8 cellular contexts compared by ENCODE assay signal in the genomic region with DNA sequence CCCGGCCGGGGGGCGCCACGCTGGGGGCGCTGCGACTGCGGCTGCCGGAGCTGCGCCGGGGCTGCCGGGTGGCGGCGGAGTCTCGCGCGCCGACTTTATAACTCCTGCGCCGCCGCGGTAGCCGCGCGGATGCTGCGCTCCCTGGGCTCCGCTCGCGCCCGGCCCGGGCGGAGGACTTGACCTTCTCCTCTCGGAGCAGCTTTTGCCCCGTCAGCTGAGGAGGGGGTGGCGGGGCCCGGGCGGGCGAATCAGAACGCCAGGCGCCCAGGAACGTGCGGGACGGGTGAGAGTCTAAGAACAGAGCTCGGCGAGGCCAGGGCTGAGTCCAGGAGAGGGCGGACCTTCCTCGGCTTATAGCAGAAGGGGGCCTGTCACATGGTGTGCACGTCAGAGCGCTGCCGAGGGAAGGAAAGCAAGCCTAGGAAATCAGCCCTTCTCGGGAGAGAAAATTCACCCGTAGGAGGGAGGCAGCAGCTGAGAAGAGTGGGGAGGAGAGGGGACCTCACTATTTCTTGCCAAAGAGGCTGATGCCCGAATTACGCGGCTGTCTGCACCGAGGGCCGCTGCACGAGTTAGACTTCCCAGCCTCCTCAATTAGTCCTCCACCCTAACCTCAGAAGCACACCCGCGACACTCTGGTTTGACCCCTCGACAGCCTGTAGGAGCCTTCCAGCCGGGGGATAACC. TPM values are rescaled to one million over a fixed set of nuclear protein-coding genes. Genes with fewer than 3 reads are reported as not detected.
DNase-seq lines count a peak whose midpoint lies in the region; ATAC-seq, FAIRE-seq and TF ChIP-seq lines count a peak whose summit lies in the region.

FOXD1 (minus strand) TSS at position 327 of the 686 bp plus-strand sequence. CDS start 415 bp downstream, outside the sequence.

- no peak for FAIRE-seq in kidney (lab: Jason Lieb, UNC)

- H3K27me3 Mint-ChIP-seq in central memory CD8-positive, alpha-beta T cell: peaks cover 73% of the 10 kb centered on the region

- ATAC-seq in GM19023 (IDR thresholded peaks at IDR 0.05; ENCODE audit: unreplicated experiment): peak; percentile 43
- peak; percentile 91 for ATAC-seq in SK-N-SH treated with all-trans-retinoic acid at 6 μM for 48 hours
- ATAC-seq in central memory CD8-positive, alpha-beta T cell (replicated peaks; ENCODE audit: extremely low read depth, poor library complexity, severe bottlenecking): peak; percentile 8
- no peak for ATAC-seq in GM18511 (IDR thresholded peaks at IDR 0.05; ENCODE audit: unreplicated experiment)

- peaks cover 0 to 4% of the 10 kb centered on the region in 2 donors for H3K4me1 ChIP-seq in kidney (ENCODE audit: control insufficient read depth in 1 of 2, insufficient read depth in 1 of 2, low read depth in 1 of 2, low read length in 2 of 2)
- H3K4me1 ChIP-seq in spleen: peaks cover 9 to 38% (median 30%) of the 10 kb centered on the region in 6 donors

- peak within 1 kb of the TSS; percentile 72 for H3K27ac Mint-ChIP-seq in central memory CD8-positive, alpha-beta T cell (ENCODE audit: low read depth)

- TF ChIP-seq POLR2A in NB4 (IDR thresholded peaks at IDR 0.05; ENCODE audit: extremely low read depth, insufficient read length) (no peak), spleen (IDR thresholded peaks at IDR 0.05) (no peak)

- no peaks in the 10 kb centered on the region for H3K9me3 Mint-ChIP-seq in central memory CD8-positive, alpha-beta T cell

- H3K27me3 ChIP-seq in spleen (replicated peaks in 1 of 7): peaks cover 36 to 97% (median 86%) of the 10 kb centered on the region in 7 donors

- H3K9ac ChIP-seq in kidney (ENCODE audit: low read length in 2 of 2): no peak within 1 kb of the TSS

- DNase-seq in Ammon's horn (ENCODE audit: low spot score): peak; percentile 68
- DNase-seq in NB4 (ENCODE audit: low read depth): peak; percentile 63
- DNase-seq in central memory CD8-positive, alpha-beta T cell (ENCODE audit: low spot score in 2 of 2): no peak
- DNase-seq in kidney: peak; percentile 96
- DNase-seq in spleen: peak; percentile 89

- peak within 1 kb of the TSS; percentile 34 for H3K4me3 ChIP-seq in NB4 (ENCODE audit: low read depth, low read length)
- peak within 1 kb of the TSS; percentile 49 to 58 for H3K4me3 ChIP-seq in kidney (ENCODE audit: low read length in 2 of 2)
- peak within 1 kb of the TSS; percentile 26 to 77 (median 51) for H3K4me3 ChIP-seq in spleen

- H3K36me3 ChIP-seq in kidney (ENCODE audit: control insufficient read depth in 1 of 2, insufficient read depth in 2 of 2, low read length in 2 of 2) (no peaks in the 10 kb centered on the region), spleen (no peaks in the 10 kb centered on the region)

- H3K9me3 ChIP-seq in kidney (ENCODE audit: control insufficient read depth in 1 of 2, low read length in 2 of 2) (peaks cover 0 to 2% of the 10 kb centered on the region in 2 donors), spleen (peaks cover 0 to 26% (median 0%) of the 10 kb centered on the region in 8 donors)

- intact Hi-C loops in kidney (cut with DNase I): loop anchor here (10.0 kb wide), 1 partner anchor 234 kb away; no protein-coding TSS in a partner anchor
- intact Hi-C loops in spleen (cut with DNase I; ENCODE audit: low total_unique reads): no loop called here

- 1 to 2% (median 1%) methylated on average over 25 to 61 of the region's 61 CpGs for WGBS in spleen, 5 donors

- peaks cover 8% of the 10 kb centered on the region for H3K4me1 Mint-ChIP-seq in central memory CD8-positive, alpha-beta T cell

- H3K4me3 Mint-ChIP-seq in central memory CD8-positive, alpha-beta T cell: peak within 1 kb of the TSS; percentile 86

- H3K27ac ChIP-seq in kidney (ENCODE audit: low read depth in 2 of 2, low read length in 2 of 2) (peak within 1 kb of the TSS; percentile 61 to 70), spleen (peak within 1 kb of the TSS in 4 of 8 donors; percentile 26 to 70 (median 42))

- TF ChIP-seq CTCF in NB4 (IDR thresholded peaks at IDR 0.05; ENCODE audit: low read depth, low read length) (no peak), kidney (IDR thresholded peaks at IDR 0.05; ENCODE audit: borderline replicate concordance, extremely low read depth, insufficient read depth) (no peak), spleen (IDR thresholded peaks at IDR 0.05 in 8 of 11, conservative IDR thresholded peaks at IDR 0.05 in 3 of 11) (no peak)

- H3K36me3 Mint-ChIP-seq in central memory CD8-positive, alpha-beta T cell (ENCODE audit: insufficient read depth): peaks cover 42% of the 10 kb centered on the region

TF ChIP-seq in SK-N-SH treated with all-trans-retinoic acid at 6 μM for 48 hours, 23 proteins besides CTCF, POLR2A, EP300 and RAD21:
- no peak for TF ChIP-seq OSR1 (CRISPR knock-in tag; IDR thresholded peaks at IDR 0.05)
- TF ChIP-seq PPARA (CRISPR knock-in tag; IDR thresholded peaks at IDR 0.05; ENCODE audit: borderline replicate concordance): no peak

RNA-seq across cellular contexts. Expression of gene FOXD1, which starts in this region (rescaled TPM):
- total RNA-seq in kidney (5.9 TPM), spleen (1 to 10 TPM in 1 of 7 donors, under 1 TPM in 5, not detected in 1; 0.26 to 1.1 (median 0.34) TPM)
- polyA plus RNA-seq in kidney (ENCODE audit: insufficient read depth, low read depth, low replicate concordance) (2.5 TPM), spleen (1 to 10 TPM in 1 of 3 donors, under 1 TPM in 2; 0.09 to 1.1 (median 0.37) TPM)

Comparison
In these comparisons a context has a peak if more than half of its experiments do, and no peak if none do; other contexts are left out.
1. DNase-seq: peak in Ammon's horn (single experiment), NB4 (single experiment), kidney (single experiment) and spleen (single experiment); none in central memory CD8-positive, alpha-beta T cell (0 of 2).
2. Peak in every context shown above with its lines, with median percentiles within 50 percentile points of each other: H3K4me3 ChIP-seq.